ENCODE assay signal across 23 cellular contexts in genomic region chr17:68428498-68429172, GRCh38. TPM values are rescaled to one million over a fixed set of nuclear protein-coding genes. Genes with fewer than 3 reads are reported as not detected.
DNase-seq lines count a peak whose midpoint lies in the region; ATAC-seq, FAIRE-seq and TF ChIP-seq lines count a peak whose summit lies in the region.
"Had no signal": no experiment of that assay in that cellular context is flagged by ENCODE, and none has a peak within 500 bp of the region (broad histone marks: within the 10 kb centered on the region; RNA-seq: fewer than 3 reads in every experiment).

No MANE protein-coding gene starts in this region.

- no peak overlapping the region for H3K4me3 Mint-ChIP-seq in activated T-helper 1 cell treated with anti-CD3 and anti-CD28 coated beads, Interleukin-12 subunit alpha, Interleukin-12 subunit beta, Interleukin-2, Interleukin-4 antibody, amounts not matched to agents 30 ng/mL and 10 ng/mL and 1 ng/mL, durations not matched to agents 14 hours and 24 hours and 36 hours
- H3K4me3 Mint-ChIP-seq: activated CD8-positive, alpha-beta T cell treated with anti-CD3 and anti-CD28 coated beads for 36 hours; activated naive CD8-positive, alpha-beta T cell treated with anti-CD3 and anti-CD28 coated beads, Interleukin-2, amount 10 ng/mL, durations not matched to agents 7 days and 5 days; CD4-positive, alpha-beta memory T cell; T-helper 1 cell treated with Interleukin-12 subunit alpha and Interleukin-12 subunit beta and Interleukin-4 antibody, amounts not matched to agents 30 μg/mL and 1 μg/mL, for 36 hours had no signal

- intact Hi-C loops in sciatic nerve (cut with DNase I): no loop called here
- intact Hi-C loops in activated T-helper 1 cell treated with anti-CD3 and anti-CD28 coated beads, Interleukin-12 subunit alpha, Interleukin-12 subunit beta, Interleukin-2, Interleukin-4 antibody, amounts not matched to agents 30 ng/mL and 10 ng/mL and 1 ng/mL, durations not matched to agents 14 hours and 24 hours and 36 hours (cut with micrococcal nuclease): no loop called here

- peak; percentile 76 for FAIRE-seq in bronchial epithelial cell (lab: Jason Lieb, UNC)
- FAIRE-seq: H1 had no signal

- no peak overlapping the region for H3K27ac Mint-ChIP-seq in activated T-helper 1 cell treated with anti-CD3 and anti-CD28 coated beads, Interleukin-12 subunit alpha, Interleukin-12 subunit beta, Interleukin-2, Interleukin-4 antibody, amounts not matched to agents 30 ng/mL and 10 ng/mL and 1 ng/mL, durations not matched to agents 14 hours and 24 hours and 36 hours
- H3K27ac Mint-ChIP-seq: activated CD8-positive, alpha-beta T cell treated with anti-CD3 and anti-CD28 coated beads for 36 hours; activated naive CD8-positive, alpha-beta T cell treated with anti-CD3 and anti-CD28 coated beads, Interleukin-2, amount 10 ng/mL, durations not matched to agents 7 days and 5 days; CD4-positive, alpha-beta memory T cell; T-helper 1 cell treated with Interleukin-12 subunit alpha and Interleukin-12 subunit beta and Interleukin-4 antibody, amounts not matched to agents 30 μg/mL and 1 μg/mL, for 36 hours had no signal

- H3K4me1 Mint-ChIP-seq in activated T-helper 1 cell treated with anti-CD3 and anti-CD28 coated beads, Interleukin-12 subunit alpha, Interleukin-12 subunit beta, Interleukin-2, Interleukin-4 antibody, amounts not matched to agents 30 ng/mL and 10 ng/mL and 1 ng/mL, durations not matched to agents 14 hours and 24 hours and 36 hours (ENCODE audit: low read depth): peaks cover 11% of the 10 kb centered on the region

- H3K27me3 ChIP-seq in bronchial epithelial cell (ENCODE audit: control insufficient read depth, insufficient read depth, low read length): no peaks in the 10 kb centered on the region

- TF ChIP-seq CTCF in bronchial epithelial cell (IDR thresholded peaks at IDR 0.05; ENCODE audit: insufficient read depth, low read length, severe bottlenecking): no peak

- DNase-seq in NCI-H1105 treated with DMSO at 0.1 percent for 48 hours (lab: John Stamatoyannopoulos, UW): peak; percentile 24
- DNase-seq in NCI-H1105 (lab: John Stamatoyannopoulos, UW): no peak
- peak; percentile 91 for DNase-seq in NCI-H2029 treated with DMSO at 0.1 percent for 48 hours (lab: John Stamatoyannopoulos, UW)
- DNase-seq in bronchial epithelial cell (ENCODE audit: low read depth): no peak
- DNase-seq in sciatic nerve (ENCODE audit: low spot score): peak; percentile 37
- no peak for DNase-seq in NOMO-1 treated with DMSO at 0.1 percent for 48 hours (lab: John Stamatoyannopoulos, UW; ENCODE audit: unreplicated experiment)
- no peak for DNase-seq in activated T-helper 1 cell treated with anti-CD3 and anti-CD28 coated beads, Interleukin-12 subunit alpha, Interleukin-12 subunit beta, Interleukin-2, Interleukin-4 antibody, amounts not matched to agents 30 ng/mL and 10 ng/mL and 1 ng/mL, durations not matched to agents 14 hours and 24 hours and 36 hours (ENCODE audit: low spot score)
- DNase-seq: 8988T; activated CD4-positive, alpha-beta T cell treated with anti-CD3 and anti-CD28 coated beads for 1 hour; activated CD8-positive, alpha-beta T cell treated with anti-CD3 and anti-CD28 coated beads for 36 hours; activated effector memory CD4-positive, alpha-beta T cell treated with Interleukin-2 at 50 U/mL for 16 hours; activated naive CD8-positive, alpha-beta T cell treated with anti-CD3 and anti-CD28 coated beads, Interleukin-2, amount 10 ng/mL, durations not matched to agents 7 days and 5 days; CD4-positive, alpha-beta memory T cell; DMS53; islet precursor cell; lower lobe of right lung; MV-4-11; stimulated activated CD8-positive, alpha-beta memory T cell treated with anti-CD3 and anti-CD28 coated beads, Interleukin-4, amount 100 ng/mL, for 48 hours; trophoblast cell had no signal

- H3K36me3 Mint-ChIP-seq in activated T-helper 1 cell treated with anti-CD3 and anti-CD28 coated beads, Interleukin-12 subunit alpha, Interleukin-12 subunit beta, Interleukin-2, Interleukin-4 antibody, amounts not matched to agents 30 ng/mL and 10 ng/mL and 1 ng/mL, durations not matched to agents 14 hours and 24 hours and 36 hours (ENCODE audit: low read depth): peaks cover 40% of the 10 kb centered on the region

- no peaks in the 10 kb centered on the region for H3K27me3 Mint-ChIP-seq in activated T-helper 1 cell treated with anti-CD3 and anti-CD28 coated beads, Interleukin-12 subunit alpha, Interleukin-12 subunit beta, Interleukin-2, Interleukin-4 antibody, amounts not matched to agents 30 ng/mL and 10 ng/mL and 1 ng/mL, durations not matched to agents 14 hours and 24 hours and 36 hours (ENCODE audit: insufficient read depth)
- H3K27me3 Mint-ChIP-seq: activated CD8-positive, alpha-beta T cell treated with anti-CD3 and anti-CD28 coated beads for 36 hours; activated naive CD8-positive, alpha-beta T cell treated with anti-CD3 and anti-CD28 coated beads, Interleukin-2, amount 10 ng/mL, durations not matched to agents 7 days and 5 days; CD4-positive, alpha-beta memory T cell had no signal

- no peaks in the 10 kb centered on the region for H3K9me3 Mint-ChIP-seq in activated T-helper 1 cell treated with anti-CD3 and anti-CD28 coated beads, Interleukin-12 subunit alpha, Interleukin-12 subunit beta, Interleukin-2, Interleukin-4 antibody, amounts not matched to agents 30 ng/mL and 10 ng/mL and 1 ng/mL, durations not matched to agents 14 hours and 24 hours and 36 hours
- H3K9me3 Mint-ChIP-seq: activated CD8-positive, alpha-beta T cell treated with anti-CD3 and anti-CD28 coated beads for 36 hours; activated naive CD8-positive, alpha-beta T cell treated with anti-CD3 and anti-CD28 coated beads, Interleukin-2, amount 10 ng/mL, durations not matched to agents 7 days and 5 days; T-helper 1 cell treated with Interleukin-12 subunit alpha and Interleukin-12 subunit beta and Interleukin-4 antibody, amounts not matched to agents 30 μg/mL and 1 μg/mL, for 36 hours had no signal

- ATAC-seq in sciatic nerve: peak; percentile 33
- ATAC-seq in GM21423 (IDR thresholded peaks at IDR 0.05; ENCODE audit: unreplicated experiment): no peak
- ATAC-seq: activated CD8-positive, alpha-beta T cell treated with anti-CD3 and anti-CD28 coated beads for 36 hours; lower lobe of right lung had no signal

- H3K36me3 ChIP-seq in bronchial epithelial cell (ENCODE audit: control insufficient read depth, insufficient read depth, low read length): peaks cover 26% of the 10 kb centered on the region

- H3K4me3 ChIP-seq in bronchial epithelial cell (ENCODE audit: low read depth, low read length): no peak overlapping the region
- H3K4me3 ChIP-seq: lower lobe of right lung, prostate gland had no signal

RNA-seq across cellular contexts. Expression of gene WIPI1, which starts 28.7 kb away (rescaled TPM):
- total RNA-seq in bronchial epithelial cell: 79.5 and 86.0 TPM in 2 replicates
- total RNA-seq in sciatic nerve: 46.5 TPM
- total RNA-seq in activated T-helper 1 cell treated with anti-CD3 and anti-CD28 coated beads, Interleukin-12 subunit alpha, Interleukin-12 subunit beta, Interleukin-2, Interleukin-4 antibody, amounts not matched to agents 30 ng/mL and 10 ng/mL and 1 ng/mL, durations not matched to agents 14 hours and 24 hours and 36 hours: 11.5 and 13.1 TPM in 2 replicates

Comparison
In these comparisons a context has a peak if more than half of its experiments do, and no peak if none do; other contexts are left out.
1. DNase-seq: peak in NCI-H1105 treated with DMSO at 0.1 percent for 48 hours (single experiment), NCI-H2029 treated with DMSO at 0.1 percent for 48 hours (single experiment) and sciatic nerve (single experiment); none in NCI-H1105 (single experiment), bronchial epithelial cell (single experiment), NOMO-1 treated with DMSO at 0.1 percent for 48 hours (single experiment) and activated T-helper 1 cell treated with anti-CD3 and anti-CD28 coated beads, Interleukin-12 subunit alpha, Interleukin-12 subunit beta, Interleukin-2, Interleukin-4 antibody, amounts not matched to agents 30 ng/mL and 10 ng/mL and 1 ng/mL, durations not matched to agents 14 hours and 24 hours and 36 hours (single experiment).